22 cellular contexts compared by ENCODE assay signal in genomic region chr4:182245041-182245440, GRCh38. TPM values are rescaled to one million over a fixed set of nuclear protein-coding genes. Genes with fewer than 3 reads are reported as not detected.
DNase-seq lines count a peak whose midpoint lies in the region; TF ChIP-seq lines count a peak whose summit lies in the region.
"Had no signal": no experiment of that assay in that cellular context is flagged by ENCODE, and none has a peak within 500 bp of the region (broad histone marks: within the 10 kb centered on the region; RNA-seq: fewer than 3 reads in every experiment).

No MANE protein-coding gene starts in this region.

- CTCF ChIA-PET in mammary epithelial cell (lab: Charles Lee; ENCODE audit: low non-redundant PET) (no interaction called here), MCF 10A (lab: Yijun Ruan, JAX) (interaction anchor here (1.3 kb wide), 1 partner anchor 9 kb away, joined by 4 read pairs; no protein-coding TSS in a partner anchor)

- no peak for TF ChIP-seq POLR2A in esophagus muscularis mucosa (IDR thresholded peaks at IDR 0.05; ENCODE audit: low read depth)

- peak overlapping the region; percentile 75 for H3K4me2 ChIP-seq in mammary epithelial cell (ENCODE audit: insufficient read depth, low read depth, low read length)
- peak overlapping the region; percentile 85 for H3K4me2 ChIP-seq in smooth muscle cell

- H2AFZ ChIP-seq in mammary epithelial cell (ENCODE audit: low read depth, low read length) (no peak overlapping the region), smooth muscle cell (ENCODE audit: low read depth) (no peak overlapping the region)

- no peaks in the 10 kb centered on the region for H3K27me3 Mint-ChIP-seq in MCF 10A (ENCODE audit: insufficient read depth, unreplicated experiment)
- peaks cover 5% of the 10 kb centered on the region for H3K27me3 Mint-ChIP-seq in nephron progenitor cell (ENCODE audit: low read depth, poor library complexity)
- H3K27me3 Mint-ChIP-seq: CD8-positive, alpha-beta memory T cell had no signal

- H3K9ac ChIP-seq in mammary epithelial cell (ENCODE audit: insufficient read depth, low read length) = no peak overlapping the region
- peak overlapping the region; percentile 73 for H3K9ac ChIP-seq in smooth muscle cell (ENCODE audit: low read depth)

- TF ChIP-seq CTCF in mammary epithelial cell (conservative IDR thresholded peaks at IDR 0.05 in 1 of 2, IDR thresholded peaks at IDR 0.05 in 1 of 2; ENCODE audit: extremely low read depth in 1 of 2, insufficient read depth in 1 of 2, low read depth in 1 of 2, low read length in 2 of 2) (no peak), MCF 10A (IDR thresholded peaks at IDR 0.05; ENCODE audit: unreplicated experiment) (no peak), esophagus muscularis mucosa (IDR thresholded peaks at IDR 0.05) (no peak), nephron progenitor cell (IDR thresholded peaks at IDR 0.05) (no peak), smooth muscle cell (IDR thresholded peaks at IDR 0.05; ENCODE audit: borderline replicate concordance, insufficient read depth, poor library complexity, severe bottlenecking) (no peak)

- H3K4me1 Mint-ChIP-seq in MCF 10A (ENCODE audit: insufficient read depth, unreplicated experiment) (peaks cover 36% of the 10 kb centered on the region), nephron progenitor cell (peaks cover 38% of the 10 kb centered on the region)
- H3K4me1 Mint-ChIP-seq: CD8-positive, alpha-beta memory T cell had no signal

- no peak for TF ChIP-seq EP300 in esophagus muscularis mucosa (IDR thresholded peaks at IDR 0.05)

- no peak overlapping the region for H3K4me3 Mint-ChIP-seq in MCF 10A (ENCODE audit: unreplicated experiment)
- no peak overlapping the region for H3K4me3 Mint-ChIP-seq in nephron progenitor cell
- H3K4me3 Mint-ChIP-seq: CD8-positive, alpha-beta memory T cell had no signal

- H3K4me1 ChIP-seq in mammary epithelial cell (ENCODE audit: insufficient read depth, low read length) = peaks cover 42% of the 10 kb centered on the region
- H3K4me1 ChIP-seq in esophagus muscularis mucosa = no peaks in the 10 kb centered on the region
- H3K4me1 ChIP-seq in smooth muscle cell (ENCODE audit: low read depth) = peaks cover 46% of the 10 kb centered on the region
- H3K4me1 ChIP-seq: SJCRH30 had no signal

- H3K27ac Mint-ChIP-seq in MCF 10A (ENCODE audit: low read depth, unreplicated experiment) (no peak overlapping the region), nephron progenitor cell (peak overlapping the region; percentile 37)

- H3K9me3 ChIP-seq in mammary epithelial cell (replicated peaks; ENCODE audit: insufficient read depth, low read length) (no peaks in the 10 kb centered on the region), esophagus muscularis mucosa (no peaks in the 10 kb centered on the region), smooth muscle cell (replicated peaks; ENCODE audit: low read depth) (no peaks in the 10 kb centered on the region)
- H3K9me3 ChIP-seq: HAP-1, SJCRH30 had no signal

- H3K27me3 ChIP-seq in mammary epithelial cell (ENCODE audit: insufficient read depth, low read length) = no peaks in the 10 kb centered on the region
- no peaks in the 10 kb centered on the region for H3K27me3 ChIP-seq in esophagus muscularis mucosa
- H3K27me3 ChIP-seq in smooth muscle cell (ENCODE audit: low read depth) = no peaks in the 10 kb centered on the region
- H3K27me3 ChIP-seq: SJCRH30 had no signal

- BruUV-seq in mammary epithelial cell (replicated peaks; lab: Mats Ljungman, UMichigan) (no TSS peak), MCF 10A (replicated peaks; lab: Mats Ljungman, UMichigan) (no TSS peak)

- dilution Hi-C loops in mammary epithelial cell (cut with HindIII; ENCODE audit: low sequenced_read_pairs) = no loop called here

- intact Hi-C loops in mammary epithelial cell (cut with micrococcal nuclease) (loop anchor here (5.0 to 10.0 kb wide), 4 partner anchors 118 to 562 kb away; no protein-coding TSS in a partner anchor), MCF 10A (cut with micrococcal nuclease) (loop anchor here (5.0 kb wide), 1 partner anchor 62 kb away; no protein-coding TSS in a partner anchor), esophagus muscularis mucosa (cut with DNase I) (no loop called here)

- 93% methylated on average over 2 of the region's 2 CpGs for WGBS in mammary epithelial cell (ENCODE audit: low coverage, missing lambda C conversion rate)
- WGBS in esophagus muscularis mucosa = 36% methylated on average over 2 of the region's 2 CpGs
- whole genome bisulfite sequencing in smooth muscle cell (ENCODE audit: low lambda C conversion rate) = 62% methylated on average over 2 of the region's 2 CpGs

- H3K79me2 ChIP-seq in mammary epithelial cell (ENCODE audit: insufficient read depth, low read length) = peaks cover 17% of the 10 kb centered on the region
- peaks cover 32% of the 10 kb centered on the region for H3K79me2 ChIP-seq in smooth muscle cell (ENCODE audit: low read depth)

- H3K27ac ChIP-seq in mammary epithelial cell (ENCODE audit: insufficient read depth, low read depth, low read length) = peak overlapping the region; percentile 75
- no peak overlapping the region for H3K27ac ChIP-seq in esophagus muscularis mucosa (replicated peaks in 1 of 4)
- peak overlapping the region; percentile 95 for H3K27ac ChIP-seq in smooth muscle cell (ENCODE audit: low read depth)
- H3K27ac ChIP-seq: 22Rv1, C4-2B, SJCRH30 had no signal

- H3K36me3 Mint-ChIP-seq in MCF 10A (ENCODE audit: insufficient read depth, unreplicated experiment) (no peaks in the 10 kb centered on the region), nephron progenitor cell (ENCODE audit: low read depth) (peaks cover 27% of the 10 kb centered on the region)
- H3K36me3 Mint-ChIP-seq: CD8-positive, alpha-beta memory T cell had no signal

- no peak for DNase-seq in mammary epithelial cell
- no peak for DNase-seq in MCF 10A (ENCODE audit: unreplicated experiment)
- peak; percentile 17 for DNase-seq in esophagus muscularis mucosa (ENCODE audit: extremely low spot score)
- no peak for DNase-seq in nephron progenitor cell
- DNase-seq in smooth muscle cell (lab: John Stamatoyannopoulos, UW; ENCODE audit: unreplicated experiment) = no peak
- DNase-seq in activated CD4-positive, CD25-positive, alpha-beta regulatory T cell (lab: John Stamatoyannopoulos, UW) = no peak
- no peak for DNase-seq in activated CD8-positive, alpha-beta memory T cell treated with anti-CD3 and anti-CD28 coated beads, Interleukin-2, amount 50 U/mL, for 48 hours
- DNase-seq in NCI-H2171 (lab: John Stamatoyannopoulos, UW) = no peak
- DNase-seq: CD8-positive, alpha-beta memory T cell; DMS53; GDM1; KBM-7; NCI-H1105 treated with DMSO at 0.1 percent for 48 hours; NCI-H2029 treated with DMSO at 0.1 percent for 48 hours; NCI-H446; NCI-H526; OCI-M1; SJCRH30 had no signal

- H4K20me1 ChIP-seq in mammary epithelial cell (ENCODE audit: insufficient read depth, low read length) (no peaks in the 10 kb centered on the region), smooth muscle cell (ENCODE audit: low read depth) (no peaks in the 10 kb centered on the region)

- no peaks in the 10 kb centered on the region for H3K9me3 Mint-ChIP-seq in MCF 10A (ENCODE audit: unreplicated experiment)
- peaks cover 10% of the 10 kb centered on the region for H3K9me3 Mint-ChIP-seq in nephron progenitor cell

- H3K4me3 ChIP-seq in mammary epithelial cell (replicated peaks in 1 of 3; ENCODE audit: insufficient read depth in 1 of 3, low read depth in 2 of 3, low read length in 3 of 3) = no peak overlapping the region
- no peak overlapping the region for H3K4me3 ChIP-seq in esophagus muscularis mucosa
- peak overlapping the region; percentile 42 for H3K4me3 ChIP-seq in smooth muscle cell
- H3K4me3 ChIP-seq: HAP-1, SJCRH30 had no signal

- in situ Hi-C loops in mammary epithelial cell (cut with MboI; ENCODE audit: low sequenced_read_pairs in 2 of 2) = loop anchor here in 1 of 2 donors (5.0 kb wide), 1 partner anchor 103 kb away; no protein-coding TSS in a partner anchor

- H3K36me3 ChIP-seq in mammary epithelial cell (ENCODE audit: insufficient read depth, low read length) = no peaks in the 10 kb centered on the region
- no peaks in the 10 kb centered on the region for H3K36me3 ChIP-seq in esophagus muscularis mucosa
- no peaks in the 10 kb centered on the region for H3K36me3 ChIP-seq in smooth muscle cell (ENCODE audit: low read depth)
- H3K36me3 ChIP-seq: HAP-1, SJCRH30 had no signal

- H3F3A ChIP-seq in smooth muscle cell (ENCODE audit: low read depth) = peaks cover 31% of the 10 kb centered on the region

- POLR2A ChIA-PET in MCF 10A (lab: Yijun Ruan, JAX) = interaction anchor here (0.7 to 0.8 kb wide), 2 partner anchors 10 to 217 kb away, joined by 3 read pairs; no protein-coding TSS in a partner anchor

RNA-seq across cellular contexts. Expression of gene TENM3, which starts 1.8 kb away (rescaled TPM):
- 10 to 100 TPM; 43.2 to 54.9 TPM for total RNA-seq in mammary epithelial cell
- 24.5 TPM for polyA plus RNA-seq in mammary epithelial cell
- polyA minus RNA-seq in mammary epithelial cell = 104 TPM
- 34.1 and 44.4 TPM in 2 replicates for total RNA-seq in MCF 10A (2022)
- total RNA-seq in esophagus muscularis mucosa = 10 to 100 TPM; 16.2 to 30.5 (median 28.3) TPM
- total RNA-seq in smooth muscle cell = 295 and 299 TPM in 2 replicates
- 46.6 and 46.9 TPM in 2 replicates for polyA plus RNA-seq in smooth muscle cell
- total RNA-seq: CD8-positive, alpha-beta memory T cell had no signal
- polyA plus RNA-seq: CD8-positive, alpha-beta memory T cell; HepG2 had no signal

Comparison
In these comparisons a context has a peak if more than half of its experiments do, and no peak if none do; other contexts are left out.
1. H3K27ac ChIP-seq: peak in mammary epithelial cell (single experiment) and smooth muscle cell (single experiment); none in esophagus muscularis mucosa (0 of 4).